In genomic region chr14:57609313-57609712, GRCh38 we compare ENCODE assay signal across 26 cellular contexts.
"Had no signal": no experiment of that assay in that cellular context is flagged by ENCODE, and none has a peak within 500 bp of the region (broad histone marks: within the 10 kb centered on the region; RNA-seq: fewer than 3 reads in every experiment).

No MANE protein-coding gene starts in this region.

- H3K27ac ChIP-seq: heart left ventricle, lower lobe of right lung, neural progenitor cell, neutrophil, parathyroid adenoma, right atrium auricular region, right lobe of liver, skin epidermis, testis, thyroid gland, transverse colon, upper lobe of left lung had no signal

- H3K9me3 ChIP-seq: heart left ventricle, lower lobe of right lung, neutrophil, right atrium auricular region, right lobe of liver, stomach, testis, thyroid gland, transverse colon, upper lobe of left lung had no signal

- ATAC-seq: heart left ventricle; left lobe of liver; naive thymus-derived CD8-positive, alpha-beta T cell; right lobe of liver; stimulated activated naive B cell treated with anti-CD40 and anti-IgM and Interleukin-4, amounts not matched to agents 10 μg/mL and 1 μg/mL and 100 μg/mL, for 72 hours; stimulated activated naive CD8-positive, alpha-beta T cell treated with anti-CD3 and anti-CD28 coated beads, Interleukin-15, Interleukin-2, amounts not matched to agents 100 U/mL and 50 U/mL, for 24 hours had no signal

- H3K4me1 ChIP-seq: heart left ventricle, lower lobe of right lung, neural progenitor cell, parathyroid adenoma, right atrium auricular region, right lobe of liver, testis, thyroid gland, transverse colon, upper lobe of left lung had no signal

- H3K36me3 ChIP-seq: heart left ventricle, lower lobe of right lung, neural progenitor cell, neutrophil, right atrium auricular region, right lobe of liver, stomach, thyroid gland, transverse colon, upper lobe of left lung had no signal

- H3K4me3 ChIP-seq: heart left ventricle, lower lobe of right lung, neural progenitor cell, right atrium auricular region, right lobe of liver, skin epidermis, stomach, testis, thyroid gland, transverse colon, upper lobe of left lung had no signal

- DNase-seq: heart left ventricle; islet precursor cell; lower lobe of right lung; mammary epithelial cell; mesenchymal stem cell; naive thymus-derived CD8-positive, alpha-beta T cell; nephron progenitor cell; occipital lobe; right lobe of liver; stimulated activated CD4-positive, alpha-beta T cell treated with anti-CD3 and anti-CD28 coated beads, Interleukin-12 subunit alpha, Interleukin-12 subunit beta, amount 100 ng/mL, for 4 hours; stimulated activated CD4-positive, alpha-beta T cell treated with anti-CD3 and anti-CD28 coated beads, Interleukin-15, amount 100 ng/mL, for 24 hours; stimulated activated CD4-positive, alpha-beta T cell treated with anti-CD3 and anti-CD28 coated beads, Interleukin-2, amount 100 ng/mL, for 24 hours; stimulated activated CD4-positive, alpha-beta T cell treated with anti-CD3 and anti-CD28 coated beads, Interleukin-4, amount 100 ng/mL, for 1 hour; stimulated activated naive B cell treated with anti-CD40 and anti-IgM and Interleukin-4, amounts not matched to agents 10 μg/mL and 1 μg/mL and 100 μg/mL, for 72 hours; stimulated activated naive CD8-positive, alpha-beta T cell treated with anti-CD3 and anti-CD28 coated beads, Interleukin-15, Interleukin-2, amounts not matched to agents 100 U/mL and 50 U/mL, for 24 hours; stomach; testis; thyroid gland; transverse colon; upper lobe of left lung had no signal

- H3K27me3 ChIP-seq: neural progenitor cell, neutrophil, right atrium auricular region, right lobe of liver, stomach, testis, thyroid gland, transverse colon, upper lobe of left lung had no signal
